Comparison of ENCODE assay signal across 8 cellular contexts in genomic region chr20:2102585-2103453, GRCh38. TPM values are rescaled to one million over a fixed set of nuclear protein-coding genes. Genes with fewer than 3 reads are reported as not detected.
DNase-seq lines count a peak whose midpoint lies in the region; ATAC-seq and TF ChIP-seq lines count a peak whose summit lies in the region.

No MANE protein-coding gene starts in this region.

- H3K27me3 ChIP-seq in colonic mucosa, result no peaks in the 10 kb centered on the region

- intact Hi-C loops in colonic mucosa (cut with DNase I), result no loop called here

- peak overlapping the region; percentile 69 to 96 for H3K9ac ChIP-seq in colonic mucosa (ENCODE audit: low read depth in 2 of 2, low read length in 2 of 2)

- DNase-seq in AG09309 (ENCODE audit: low read depth), result peak; percentile 44
- DNase-seq in NCI-H345 (lab: John Stamatoyannopoulos, UW), result peak; percentile 94
- DNase-seq in activated CD4-positive, alpha-beta T cell treated with anti-CD3 and anti-CD28 coated beads for 4 hours, result peak; percentile 83 to 88
- DNase-seq in colonic mucosa, result peak; percentile 87
- DNase-seq in left lobe of liver (ENCODE audit: low spot score), result peak; percentile 90
- peak; percentile 80 to 86 for DNase-seq in stimulated activated CD4-positive, alpha-beta T cell treated with anti-CD3 and anti-CD28 coated beads, Interleukin-2, amount 100 ng/mL, for 24 hours

- H3K27ac ChIP-seq in colonic mucosa, result peak overlapping the region; percentile 97

- H3K36me3 ChIP-seq in colonic mucosa, result no peaks in the 10 kb centered on the region

- ATAC-seq in GM18907 (IDR thresholded peaks at IDR 0.05; ENCODE audit: unreplicated experiment) (peak; percentile 70), HG03135 (IDR thresholded peaks at IDR 0.05; ENCODE audit: unreplicated experiment) (peak; percentile 58), left lobe of liver (peak; percentile 82)

- TF ChIP-seq CTCF in AG09309 (IDR thresholded peaks at IDR 0.05; ENCODE audit: control insufficient read depth, insufficient read depth, low read depth, low read length, missing control alignments), result no peak
- no peak for TF ChIP-seq CTCF in colonic mucosa (IDR thresholded peaks at IDR 0.05)

- H3K4me3 ChIP-seq in AG09309 (ENCODE audit: control insufficient read depth, low read depth, low read length), result peak overlapping the region; percentile 67
- peak overlapping the region; percentile 86 for H3K4me3 ChIP-seq in colonic mucosa

- H3K9me3 ChIP-seq in colonic mucosa, result no peaks in the 10 kb centered on the region

- peaks cover 18% of the 10 kb centered on the region for H3K4me1 ChIP-seq in colonic mucosa

RNA-seq across cellular contexts. Expression of gene STK35, which starts 1.2 kb away (rescaled TPM):
- 10 to 100 TPM; 25.8 to 26.7 TPM for total RNA-seq in colonic mucosa
- 10.1 TPM for total RNA-seq in left lobe of liver

Comparison
In these comparisons a context has a peak if more than half of its experiments do, and no peak if none do; other contexts are left out.
1. Peak in every context shown above with its lines: DNase-seq, ATAC-seq, H3K4me3 ChIP-seq and H3K27ac ChIP-seq.
2. DNase-seq: peak in every context shown above with its lines; median percentile 94 in NCI-H345; 90 in left lobe of liver; 87 in colonic mucosa; 86 in activated CD4-positive, alpha-beta T cell treated with anti-CD3 and anti-CD28 coated beads for 4 hours; 83 in stimulated activated CD4-positive, alpha-beta T cell treated with anti-CD3 and anti-CD28 coated beads, Interleukin-2, amount 100 ng/mL, for 24 hours; 44 in AG09309.